10 cellular contexts compared by ENCODE assay signal in genomic region chr2:62478093-62478580, GRCh38. TPM values are rescaled to one million over a fixed set of nuclear protein-coding genes. Genes with fewer than 3 reads are reported as not detected.
DNase-seq lines count a peak whose midpoint lies in the region; ATAC-seq and TF ChIP-seq lines count a peak whose summit lies in the region.
"Had no signal": no experiment of that assay in that cellular context is flagged by ENCODE, and none has a peak within 500 bp of the region (broad histone marks: within the 10 kb centered on the region; RNA-seq: fewer than 3 reads in every experiment).

No MANE protein-coding gene starts in this region.

- no peak for TF ChIP-seq POLR2A in upper lobe of left lung (IDR thresholded peaks at IDR 0.05)

- 16 to 19% methylated on average over 3 of the region's 3 CpGs for WGBS in upper lobe of left lung, 2 donors

- H3K27me3 ChIP-seq in lower lobe of right lung (ENCODE audit: low read depth) (no peaks in the 10 kb centered on the region), upper lobe of left lung (no peaks in the 10 kb centered on the region)

- peak; percentile 73 for ATAC-seq in lower lobe of right lung
- peak; percentile 61 to 80 for ATAC-seq in upper lobe of left lung (ENCODE audit: low FRiP score in 2 of 2)
- ATAC-seq in GM21423 (IDR thresholded peaks at IDR 0.05; ENCODE audit: unreplicated experiment): no peak

- DNase-seq in MV-4-11 (lab: John Stamatoyannopoulos, UW): peak; percentile 78
- no peak for DNase-seq in chondrocyte (ENCODE audit: low spot score)
- no peak for DNase-seq in lower lobe of right lung
- DNase-seq in upper lobe of left lung: peak in 1 of 2 donors; percentile 39
- DNase-seq in activated CD4-positive, CD25-positive, alpha-beta regulatory T cell (lab: John Stamatoyannopoulos, UW): no peak
- DNase-seq in activated CD8-positive, alpha-beta memory T cell treated with anti-CD3 and anti-CD28 coated beads for 24 hours: no peak
- DNase-seq in GOT3 (lab: John Stamatoyannopoulos, UW): no peak
- DNase-seq: NCI-H1930 had no signal

- no peaks in the 10 kb centered on the region for H3K27me3 Mint-ChIP-seq in chondrocyte (ENCODE audit: low read depth)

- H3K36me3 ChIP-seq in lower lobe of right lung: no peaks in the 10 kb centered on the region
- no peaks in the 10 kb centered on the region for H3K36me3 ChIP-seq in upper lobe of left lung
- H3K36me3 ChIP-seq: thoracic aorta had no signal

- no peak overlapping the region for H3K4me3 ChIP-seq in lower lobe of right lung
- H3K4me3 ChIP-seq in upper lobe of left lung: no peak overlapping the region
- H3K4me3 ChIP-seq: thoracic aorta had no signal

- H3K36me3 Mint-ChIP-seq in chondrocyte (ENCODE audit: low read depth): no peaks in the 10 kb centered on the region

- H3K27ac ChIP-seq in lower lobe of right lung: peak overlapping the region; percentile 64
- peak overlapping the region; percentile 46 to 73 (median 57) for H3K27ac ChIP-seq in upper lobe of left lung
- H3K27ac ChIP-seq: thoracic aorta had no signal

- peak overlapping the region; percentile 28 for H3K27ac Mint-ChIP-seq in chondrocyte (ENCODE audit: unreplicated experiment)

- intact Hi-C loops in lower lobe of right lung (cut with DNase I): no loop called here

- H3K4me1 Mint-ChIP-seq in chondrocyte (ENCODE audit: low read depth): peaks cover 32% of the 10 kb centered on the region

- H3K9me3 ChIP-seq in lower lobe of right lung: no peaks in the 10 kb centered on the region
- no peaks in the 10 kb centered on the region for H3K9me3 ChIP-seq in upper lobe of left lung
- H3K9me3 ChIP-seq: thoracic aorta had no signal

- H3K4me1 ChIP-seq in lower lobe of right lung (peaks cover 48% of the 10 kb centered on the region), upper lobe of left lung (peaks cover 34 to 48% (median 38%) of the 10 kb centered on the region in 4 donors)

- TF ChIP-seq CTCF in chondrocyte (IDR thresholded peaks at IDR 0.05): no peak
- TF ChIP-seq CTCF in lower lobe of right lung (IDR thresholded peaks at IDR 0.05): no peak
- no peak for TF ChIP-seq CTCF in upper lobe of left lung (IDR thresholded peaks at IDR 0.05)

- peak in 2 of 4 donors; percentile 28 to 56 for TF ChIP-seq EP300 in upper lobe of left lung (IDR thresholded peaks at IDR 0.05)

- no peak overlapping the region for H3K4me3 Mint-ChIP-seq in chondrocyte (ENCODE audit: unreplicated experiment)

- no peaks in the 10 kb centered on the region for H3K9me3 Mint-ChIP-seq in chondrocyte (ENCODE audit: low read depth)

RNA-seq across cellular contexts. Expression of gene TMEM17, which starts 27.9 kb away (rescaled TPM):
- total RNA-seq in chondrocyte (2.6 to 3.8 TPM (median 3.8 TPM) in 3 replicates), lower lobe of right lung (1.8 TPM), upper lobe of left lung (1 to 10 TPM; 1.0 to 4.7 (median 2.2) TPM)
